In genomic region chr9:95138474-95138873, GRCh38 we compare ENCODE assay signal across 13 cellular contexts.
A peak's percentile ranks its signal among the peaks of the same experiment; 100 is the strongest.
DNase-seq lines count a peak whose midpoint lies in the region; ATAC-seq and TF ChIP-seq lines count a peak whose summit lies in the region.
"Had no signal": no experiment of that assay in that cellular context is flagged by ENCODE, and none has a peak within 500 bp of the region (broad histone marks: within the 10 kb centered on the region; RNA-seq: fewer than 3 reads in every experiment).

No MANE protein-coding gene starts in this region.

- 35% methylated on average over 7 of the region's 10 CpGs for WGBS in right lobe of liver (ENCODE audit: insufficient coverage, low coverage, low lambda C conversion rate, missing lambda C conversion rate)

- DNase-seq in ELF-1 (ENCODE audit: low read depth, low spot score) (peak; percentile 54), NCI-H2029 treated with DMSO at 0.1 percent for 48 hours (lab: John Stamatoyannopoulos, UW) (peak; percentile 97), SK-N-DZ (ENCODE audit: low spot score) (peak; percentile 90), right lobe of liver (peak; percentile 85 to 89 (median 87)), GM13977 (ENCODE audit: low spot score) (no peak)
- DNase-seq in activated CD4-positive, CD25-positive, alpha-beta regulatory T cell treated with anti-CD3 and anti-CD28 coated beads, Interleukin-2, amount 50 U/mL, for 72 hours = no peak
- DNase-seq: brain microvascular endothelial cell; CD4-positive, CD25-positive, alpha-beta regulatory T cell; nephron progenitor cell had no signal

- H3K27me3 ChIP-seq in right lobe of liver = no peaks in the 10 kb centered on the region
- H3K27me3 ChIP-seq: brain microvascular endothelial cell, spleen had no signal

- H3K4me3 ChIP-seq in right lobe of liver = no peak overlapping the region
- H3K4me3 ChIP-seq: GM12878, spleen had no signal

- TF ChIP-seq CTCF in right lobe of liver (IDR thresholded peaks at IDR 0.05) (peak; percentile 18 to 45 (median 38)), GM13977 (IDR thresholded peaks at IDR 0.05; ENCODE audit: extremely low read depth, insufficient read depth, missing control alignments) (no peak)

- no peak for TF ChIP-seq POLR2A in right lobe of liver (IDR thresholded peaks at IDR 0.05)

- ATAC-seq in right lobe of liver = peak; percentile 62 to 65 (median 64)
- ATAC-seq in GM18520 (IDR thresholded peaks at IDR 0.05; ENCODE audit: unreplicated experiment) = no peak
- no peak for ATAC-seq in GM18498 (IDR thresholded peaks at IDR 0.05; ENCODE audit: unreplicated experiment)
- ATAC-seq: GM12878 had no signal

- H3K27ac ChIP-seq in right lobe of liver = peak overlapping the region; percentile 18 to 61 (median 32)
- H3K27ac ChIP-seq: brain microvascular endothelial cell, spleen had no signal

- H3K4me1 ChIP-seq in right lobe of liver = peaks cover 0 to 62% (median 20%) of the 10 kb centered on the region in 4 donors
- H3K4me1 ChIP-seq: spleen had no signal

- H3K9me3 ChIP-seq in right lobe of liver = no peaks in the 10 kb centered on the region
- H3K9me3 ChIP-seq: spleen had no signal

- H3K36me3 ChIP-seq in right lobe of liver = no peaks in the 10 kb centered on the region
- H3K36me3 ChIP-seq: brain microvascular endothelial cell had no signal

- intact Hi-C loops in right lobe of liver (cut with DNase I) = no loop called here

- in situ Hi-C loops in GM13977 (cut with MboI; ENCODE audit: low pct_unique_long_range_greater_than_20kb, low sequenced_read_pairs, unreplicated experiment) = no loop called here

Comparison
In these comparisons a context has a peak if more than half of its experiments do, and no peak if none do; other contexts are left out.
1. DNase-seq: peak in ELF-1 (single experiment), NCI-H2029 treated with DMSO at 0.1 percent for 48 hours (single experiment), SK-N-DZ (single experiment) and right lobe of liver (3 of 3); none in activated CD4-positive, CD25-positive, alpha-beta regulatory T cell treated with anti-CD3 and anti-CD28 coated beads, Interleukin-2, amount 50 U/mL, for 72 hours (single experiment) and GM13977 (single experiment).
2. ATAC-seq: peak in right lobe of liver (4 of 4); none in GM18520 (single experiment) and GM18498 (single experiment).